8 cellular contexts compared by ENCODE assay signal in the genomic region with DNA sequence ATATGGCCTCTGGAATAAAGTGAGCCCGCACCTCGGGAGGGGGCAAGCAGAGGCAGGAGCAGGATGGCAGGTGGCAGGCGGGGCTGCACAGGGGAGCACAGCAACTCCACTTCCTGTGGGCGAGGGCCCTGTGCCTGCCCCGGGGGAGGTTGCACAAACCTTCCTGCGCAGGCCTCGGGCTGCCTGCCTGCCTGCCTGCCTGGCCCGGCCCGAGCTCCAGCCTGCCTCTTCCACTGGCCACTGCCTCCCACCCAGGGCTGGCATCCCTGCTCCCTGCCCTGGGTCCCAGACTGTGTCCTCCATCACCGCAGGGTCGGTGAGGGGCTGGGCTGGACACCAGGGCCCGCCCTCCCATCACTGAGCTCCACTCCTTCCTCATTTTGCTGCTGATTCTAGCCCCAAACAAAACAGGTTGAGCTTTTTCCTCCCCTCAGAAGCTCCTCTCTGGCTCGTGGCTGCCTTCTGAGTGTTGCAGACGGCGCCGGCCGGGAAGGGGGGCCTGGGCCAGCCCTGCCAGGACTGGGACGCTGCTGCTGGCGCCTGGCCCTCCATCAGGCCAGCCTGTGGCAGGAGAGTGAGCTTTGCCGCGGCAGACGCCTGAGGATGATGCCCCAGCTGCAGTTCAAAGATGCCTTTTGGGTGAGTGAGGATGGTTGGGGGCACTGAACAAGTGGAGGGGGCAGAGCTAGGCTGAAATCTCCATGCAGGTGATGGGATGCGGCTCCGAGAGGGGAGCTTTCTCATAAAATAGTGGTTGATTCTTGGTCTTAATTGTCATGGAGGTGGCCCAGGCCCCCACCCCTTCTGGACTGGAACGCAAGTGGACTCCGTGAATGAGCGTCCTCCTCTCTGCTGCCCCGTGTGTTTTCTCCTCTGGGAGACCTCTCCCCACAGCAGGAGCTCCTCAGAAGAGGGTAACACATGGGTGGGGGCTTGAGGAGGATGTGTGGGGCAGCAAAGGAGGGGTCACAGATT. TPM values are rescaled to one million over a fixed set of nuclear protein-coding genes. Genes with fewer than 3 reads are reported as not detected.
DNase-seq lines count a peak whose midpoint lies in the region; ATAC-seq and TF ChIP-seq lines count a peak whose summit lies in the region.

Gene PSTPIP1 (plus strand): TSS at position 156 of the 975 bp plus-strand sequence. CDS start 448 bp downstream, at position 604.

- no peak for TF ChIP-seq POLR2A in heart left ventricle (IDR thresholded peaks at IDR 0.05)

- H3K4me1 ChIP-seq in heart left ventricle: peaks cover 0 to 85% (median 15%) of the 10 kb centered on the region in 12 donors

- peak within 1 kb of the TSS in 9 of 12 donors; percentile 23 to 64 (median 37) for H3K4me3 ChIP-seq in heart left ventricle

- H3K27me3 ChIP-seq in heart left ventricle: no peaks in the 10 kb centered on the region

- intact Hi-C loops in heart left ventricle (cut with DNase I): no loop called here

- H3K36me3 ChIP-seq in heart left ventricle: no peaks in the 10 kb centered on the region

- peak; percentile 75 to 83 for DNase-seq in AML-193 (lab: John Stamatoyannopoulos, UW)
- peak; percentile 72 to 85 for DNase-seq in NOMO-1 (lab: John Stamatoyannopoulos, UW; ENCODE audit: unreplicated experiment in 2 of 2)
- peak; percentile 70 for DNase-seq in activated T-helper 1 cell treated with Interleukin-2 at 50 U/mL for 16 hours (ENCODE audit: low read depth)
- peak in 4 of 5 donors; percentile 9 to 62 (median 52) for DNase-seq in heart left ventricle
- DNase-seq in stimulated activated CD4-positive, alpha-beta T cell treated with anti-CD3 and anti-CD28 coated beads, Interleukin-12 subunit alpha, Interleukin-12 subunit beta, amount 100 ng/mL, for 48 hours (ENCODE audit: low read depth in 2 of 3, low spot score in 1 of 3): peak in 2 of 3 donors; percentile 53 to 55
- DNase-seq in glomerular visceral epithelial cell (ENCODE audit: extremely low spot score): no peak

- no peaks in the 10 kb centered on the region for H3K9me3 ChIP-seq in heart left ventricle

- WGBS in heart left ventricle, 4 donors: 54 to 71% (median 67%) methylated on average over 23 to 28 of the region's 28 CpGs

- peak; percentile 61 for ATAC-seq in GM21423 (IDR thresholded peaks at IDR 0.05; ENCODE audit: unreplicated experiment)
- peak; percentile 63 to 76 (median 64) for ATAC-seq in heart left ventricle
- ATAC-seq in GM19452 (IDR thresholded peaks at IDR 0.05; ENCODE audit: unreplicated experiment): no peak

- peak within 1 kb of the TSS in 10 of 12 donors; percentile 6 to 85 (median 28) for H3K27ac ChIP-seq in heart left ventricle

- no peak for TF ChIP-seq CTCF in heart left ventricle (IDR thresholded peaks at IDR 0.05)

RNA-seq across cellular contexts. Expression of gene PSTPIP1, which starts in this region (rescaled TPM):
- 10 to 100 TPM in 2 of 9 donors, 1 to 10 TPM in 7; 1.3 to 17.2 (median 2.9) TPM for total RNA-seq in heart left ventricle
- polyA plus RNA-seq in heart left ventricle: 1 to 10 TPM; 2.9 to 3.2 TPM
